ENCODE assay signal across 8 cellular contexts in the genomic region with DNA sequence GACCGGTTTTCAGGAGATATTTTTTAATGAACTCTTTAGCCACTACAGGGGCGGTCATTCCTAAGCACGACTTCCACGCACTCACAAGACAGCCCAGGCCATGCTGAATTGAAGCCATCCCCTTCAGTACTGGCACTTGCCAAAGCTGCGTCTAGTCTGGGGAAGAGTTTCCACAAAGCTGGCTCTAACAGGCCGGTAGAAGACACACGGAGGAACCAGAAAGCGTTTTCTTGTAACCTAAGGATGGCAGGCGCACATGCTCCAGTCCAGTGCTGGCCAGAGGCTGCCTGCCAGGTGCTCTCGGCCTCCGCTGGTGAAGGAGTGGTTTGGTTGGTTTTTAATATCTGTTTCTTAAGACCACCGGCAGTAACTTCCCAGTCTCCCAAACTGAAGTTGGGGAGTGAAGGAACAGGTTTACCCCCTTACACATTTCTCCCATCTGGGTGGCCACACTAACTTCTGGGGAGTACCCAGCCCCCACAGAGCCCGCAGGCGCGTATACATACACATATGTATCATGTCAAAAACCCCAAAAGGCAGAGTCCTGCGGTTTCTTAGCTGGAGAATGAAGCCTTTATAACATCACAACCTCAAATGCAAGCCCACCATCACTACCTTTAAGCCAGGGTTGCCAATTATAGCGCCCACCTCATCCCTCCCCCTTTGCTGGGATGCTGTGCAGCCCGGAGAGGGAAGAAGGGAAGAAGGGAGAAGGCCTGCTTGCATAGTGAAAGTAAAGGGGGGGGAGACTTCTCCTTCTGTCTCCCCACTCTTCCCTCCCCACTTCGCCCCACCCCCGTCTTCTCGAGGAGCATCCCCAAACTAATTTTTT. TPM values are rescaled to one million over a fixed set of nuclear protein-coding genes. Genes with fewer than 3 reads are reported as not detected.
DNase-seq lines count a peak whose midpoint lies in the region; ATAC-seq and TF ChIP-seq lines count a peak whose summit lies in the region.

No MANE protein-coding gene starts in this region.

- no peak for ATAC-seq in HG02798 (IDR thresholded peaks at IDR 0.05; ENCODE audit: poor library complexity, unreplicated experiment)

- TF ChIP-seq CTCF in AG04449 (IDR thresholded peaks at IDR 0.05; ENCODE audit: insufficient read depth, low read length, missing control alignments) (no peak), WERI-Rb-1 (IDR thresholded peaks at IDR 0.05; ENCODE audit: low read depth, low read length) (no peak), neutrophil (IDR thresholded peaks at IDR 0.05) (no peak)

- DNase-seq in AG04449 (ENCODE audit: low read depth, low spot score) (no peak), H7 (no peak), WERI-Rb-1 (peak; percentile 23), foreskin melanocyte (no peak), pons (ENCODE audit: low spot score) (no peak)

- CTCF ChIA-PET in AG04449 (lab: Yijun Ruan, JAX), result interaction anchor here (1.0 to 4.6 kb wide), 6 partner anchors 82 to 236 kb away, joined by 3 to 25 read pairs (median 5); no protein-coding TSS in a partner anchor

- WGBS in esophagus, 2 donors, result 9 to 13% methylated on average over 21 of the region's 21 CpGs

- H3K27me3 ChIP-seq in H7 (ENCODE audit: control insufficient read depth, insufficient read depth, low read length) (no peaks in the 10 kb centered on the region), WERI-Rb-1 (ENCODE audit: insufficient read depth, low read depth, severe bottlenecking) (no peaks in the 10 kb centered on the region), esophagus (ENCODE audit: control insufficient read depth in 1 of 2, insufficient read depth in 2 of 2, low read length in 2 of 2) (no peaks in the 10 kb centered on the region), neutrophil (peaks cover 23% of the 10 kb centered on the region)

- H3K36me3 ChIP-seq in H7 (replicated peaks; ENCODE audit: control insufficient read depth, insufficient read depth, low read length), result no peaks in the 10 kb centered on the region
- peaks cover 3% of the 10 kb centered on the region for H3K36me3 ChIP-seq in WERI-Rb-1
- no peaks in the 10 kb centered on the region for H3K36me3 ChIP-seq in esophagus (ENCODE audit: control insufficient read depth in 2 of 2, insufficient read depth in 2 of 2, low read length in 1 of 2)
- H3K36me3 ChIP-seq in neutrophil, result no peaks in the 10 kb centered on the region

- POLR2A ChIA-PET in AG04449 (lab: Yijun Ruan, JAX), result no interaction called here

- H3K4me3 ChIP-seq in AG04449 (ENCODE audit: low read depth, low read length) (peak overlapping the region; percentile 74), H7 (ENCODE audit: insufficient read depth, low read depth, low read length) (peak overlapping the region; percentile 96), WERI-Rb-1 (ENCODE audit: low read depth, low read length) (peak overlapping the region; percentile 97), esophagus (ENCODE audit: low read depth in 1 of 2, low read length in 2 of 2) (peak overlapping the region; percentile 66 to 73), neutrophil (ENCODE audit: low read depth in 1 of 2, low read length in 1 of 2) (peak overlapping the region; percentile 96 to 99)

- H3K4me1 ChIP-seq in esophagus (ENCODE audit: control insufficient read depth in 2 of 2, insufficient read depth in 2 of 2, low read length in 1 of 2) (peaks cover 0 to 3% of the 10 kb centered on the region in 2 donors), neutrophil (ENCODE audit: control insufficient read depth in 1 of 2, insufficient read depth in 1 of 2, low read depth in 1 of 2, low read length in 1 of 2) (peaks cover 42 to 49% of the 10 kb centered on the region in 2 experiments)

- H3K27ac ChIP-seq in WERI-Rb-1, result peak overlapping the region; percentile 73
- H3K27ac ChIP-seq in esophagus (ENCODE audit: low read depth in 2 of 2, low read length in 1 of 2), result peak overlapping the region; percentile 81 to 97
- peak overlapping the region; percentile 88 for H3K27ac ChIP-seq in neutrophil

- H3K9me3 ChIP-seq in WERI-Rb-1 (ENCODE audit: severe bottlenecking) (no peaks in the 10 kb centered on the region), esophagus (ENCODE audit: control insufficient read depth in 2 of 2, insufficient read depth in 1 of 2, low read depth in 1 of 2, low read length in 1 of 2) (no peaks in the 10 kb centered on the region), neutrophil (no peaks in the 10 kb centered on the region)

RNA-seq across cellular contexts. Expression of a gene that starts 1.2 kb away (rescaled TPM):
- 9.7 and 13.8 TPM in 2 replicates for total RNA-seq in H7 (2014; rRNA removed; shearing (Covaris generic))
- 1 to 10 TPM; 4.6 to 8.1 TPM for polyA plus RNA-seq in esophagus
